8 cellular contexts compared by ENCODE assay signal in genomic region chr10:85612833-85613232, GRCh38.
DNase-seq lines count a peak whose midpoint lies in the region; ATAC-seq, FAIRE-seq and TF ChIP-seq lines count a peak whose summit lies in the region.

No MANE protein-coding gene starts in this region.

- H3K9me2 ChIP-seq in SK-N-SH: no peaks in the 10 kb centered on the region

- H3K79me2 ChIP-seq in GM12878 (ENCODE audit: control insufficient read depth, insufficient read depth, low read length) (no peaks in the 10 kb centered on the region), SK-N-SH (ENCODE audit: insufficient read depth) (no peaks in the 10 kb centered on the region)

- TF ChIP-seq RAD21 in GM12878 (IDR thresholded peaks at IDR 0.05; ENCODE audit: insufficient read depth, low read depth, low read length) (no peak), SK-N-SH (IDR thresholded peaks at IDR 0.05; ENCODE audit: low read length) (no peak)

- no peak overlapping the region for H3K27ac ChIP-seq in AG04450 (ENCODE audit: low read depth, low read length)
- H3K27ac ChIP-seq in GM12878 (ENCODE audit: control insufficient read depth, insufficient read depth): no peak overlapping the region
- H3K27ac ChIP-seq in SK-N-SH (ENCODE audit: low read depth in 2 of 2, low read length in 1 of 2): no peak overlapping the region

- TF ChIP-seq EP300 in GM12878 (IDR thresholded peaks at IDR 0.05; ENCODE audit: borderline replicate concordance in 1 of 2, control insufficient read depth in 1 of 2, low read depth in 2 of 2, low read length in 2 of 2): no peak
- no peak for TF ChIP-seq EP300 in SK-N-SH (IDR thresholded peaks at IDR 0.05; ENCODE audit: borderline replicate concordance in 1 of 2, low read depth in 1 of 2, low read length in 1 of 2)

- H3K9me3 ChIP-seq in AG04450 (ENCODE audit: control insufficient read depth, insufficient read depth, low read length): peaks cover 54% of the 10 kb centered on the region
- no peaks in the 10 kb centered on the region for H3K9me3 ChIP-seq in GM12878 (replicated peaks; ENCODE audit: control insufficient read depth, insufficient read depth, low read length)
- no peaks in the 10 kb centered on the region for H3K9me3 ChIP-seq in SK-N-SH

- H3F3A ChIP-seq in SK-N-SH (replicated peaks; ENCODE audit: insufficient read depth): no peaks in the 10 kb centered on the region

- BruUV-seq in GM12878 (replicated peaks; lab: Mats Ljungman, UMichigan): no TSS peak

- RAD21 ChIA-PET in GM12878 (lab: Charles Lee; ENCODE audit: unreplicated experiment): no interaction called here

- ATAC-seq in GM18909 (IDR thresholded peaks at IDR 0.05; ENCODE audit: poor library complexity, unreplicated experiment) (peak; percentile 46), HG03135 (IDR thresholded peaks at IDR 0.05; ENCODE audit: unreplicated experiment) (peak; percentile 73), GM12878 (peak; percentile 89)

- WGBS in GM12878 (ENCODE audit: insufficient coverage, insufficient replicate concordance, low lambda C conversion rate, missing lambda C conversion rate): 16% methylated on average over 6 of the region's 6 CpGs
- 15% methylated on average over 6 of the region's 6 CpGs for WGBS in SK-N-SH (ENCODE audit: low lambda C conversion rate)

- FAIRE-seq in GM12878 (lab: Jason Lieb, UNC): no peak

- H3K4me1 ChIP-seq in GM12878 (ENCODE audit: control insufficient read depth, insufficient read depth, low read length): peaks cover 10% of the 10 kb centered on the region
- H3K4me1 ChIP-seq in SK-N-SH (ENCODE audit: control insufficient read depth in 1 of 2, insufficient read depth in 2 of 2, low read depth in 1 of 2, low read length in 1 of 2): no peaks in the 10 kb centered on the region

- intact Hi-C loops in GM12878 (cut with micrococcal nuclease; ENCODE audit: unreplicated experiment): no loop called here

- TF ChIP-seq CTCF in AG04450 (IDR thresholded peaks at IDR 0.05; ENCODE audit: low read depth, low read length): 0 out of 2 replicates have a peak, but pooled peaks have one; percentile 2
- TF ChIP-seq CTCF in GM12878 (IDR thresholded peaks at IDR 0.05 in 2 of 3, conservative IDR thresholded peaks at IDR 0.05 in 1 of 3; ENCODE audit: control insufficient read depth in 2 of 3, extremely low read depth in 1 of 3, insufficient read depth in 1 of 3, low read depth in 3 of 3, low read length in 3 of 3): peak in 2 of 3 experiments; percentile 31 to 40; a peak in 3 of 6 replicates
- TF ChIP-seq CTCF in SK-N-SH (IDR thresholded peaks at IDR 0.05): no peak

- no peak overlapping the region for H3K4me2 ChIP-seq in GM12878 (ENCODE audit: control insufficient read depth, insufficient read depth)
- no peak overlapping the region for H3K4me2 ChIP-seq in SK-N-SH

- H3K9ac ChIP-seq in GM12878 (ENCODE audit: control insufficient read depth, insufficient read depth, low read length): no peak overlapping the region
- no peak overlapping the region for H3K9ac ChIP-seq in SK-N-SH

- POLR2A ChIA-PET in AG04450 (lab: Yijun Ruan, JAX): no interaction called here
- POLR2A ChIA-PET in GM12878 (lab: Charles Lee): no interaction called here
- POLR2A ChIA-PET in SK-N-SH (lab: Yijun Ruan, JAX): no interaction called here

- no peak for DNase-seq in AG04450 (ENCODE audit: low read depth, low spot score)
- no peak for DNase-seq in GM12878 (ENCODE audit: low read depth, low spot score)
- DNase-seq in SK-N-SH: no peak
- no peak for DNase-seq in inferior parietal cortex (ENCODE audit: extremely low spot score)
- no peak for DNase-seq in NCI-H2171 (lab: John Stamatoyannopoulos, UW)
- DNase-seq in dedifferentiated amniotic fluid mesenchymal stem cell (ENCODE audit: extremely low spot score): no peak

- in situ Hi-C loops in GM12878 (cut with MboI): no loop called here

- H3K36me3 ChIP-seq in GM12878 (ENCODE audit: control insufficient read depth in 2 of 2, insufficient read depth in 2 of 2, low read length in 1 of 2) (no peaks in the 10 kb centered on the region), SK-N-SH (replicated peaks in 1 of 2; ENCODE audit: control insufficient read depth in 1 of 2, insufficient read depth in 2 of 2, low read length in 1 of 2) (no peaks in the 10 kb centered on the region)

- no peaks in the 10 kb centered on the region for H3K27me3 ChIP-seq in AG04450 (ENCODE audit: control insufficient read depth, insufficient read depth, low read length)
- H3K27me3 ChIP-seq in GM12878 (replicated peaks in 1 of 2; ENCODE audit: control insufficient read depth in 2 of 2, insufficient read depth in 2 of 2, low read length in 1 of 2): no peaks in the 10 kb centered on the region
- no peaks in the 10 kb centered on the region for H3K27me3 ChIP-seq in SK-N-SH (ENCODE audit: insufficient read depth)

- no peak for TF ChIP-seq POLR2A in GM12878 (IDR thresholded peaks at IDR 0.05; ENCODE audit: low read depth, low read length)

- H3K4me3 ChIP-seq in AG04450 (ENCODE audit: low read depth, low read length) (no peak overlapping the region), GM12878 (no peak overlapping the region), SK-N-SH (ENCODE audit: low read depth in 2 of 2, low read length in 1 of 2) (no peak overlapping the region)

- CTCF ChIA-PET in AG04450 (lab: Charles Lee): no interaction called here
- CTCF ChIA-PET in GM12878 (lab: Yijun Ruan, JAX): no interaction called here
- CTCF ChIA-PET in SK-N-SH (lab: Yijun Ruan, JAX): interaction anchor here (1.5 kb wide), 1 partner anchor 10 kb away, joined by 4 read pairs; no protein-coding TSS in a partner anchor

- H2AFZ ChIP-seq in GM12878 (ENCODE audit: control insufficient read depth, low read depth, low read length) (no peak overlapping the region), SK-N-SH (ENCODE audit: low read depth) (no peak overlapping the region)

- H4K20me1 ChIP-seq in GM12878 (ENCODE audit: control insufficient read depth, insufficient read depth): no peaks in the 10 kb centered on the region
- no peaks in the 10 kb centered on the region for H4K20me1 ChIP-seq in SK-N-SH (ENCODE audit: insufficient read depth)

- SMC1A ChIA-PET in GM12878 (lab: Charles Lee; ENCODE audit: uncharacterized antibody, unreplicated experiment): interaction anchor here (1.0 kb wide), 1 partner anchor 18 kb away, joined by 3 read pairs; no protein-coding TSS in a partner anchor

TF ChIP-seq in GM12878, 131 proteins besides CTCF, POLR2A, EP300 and RAD21 (continues in another document):
- TF ChIP-seq EZH2 (IDR thresholded peaks at IDR 0.05; ENCODE audit: borderline replicate concordance, control insufficient read depth, low read depth, low read length) (no peak), CREM (IDR thresholded peaks at IDR 0.05; ENCODE audit: low read depth) (no peak), YY1 (IDR thresholded peaks at IDR 0.05; ENCODE audit: low read depth, low read length) (no peak), STAT1 (conservative IDR thresholded peaks at IDR 0.05) (no peak), RB1 (IDR thresholded peaks at IDR 0.05; ENCODE audit: borderline replicate concordance) (no peak), NR2F1 (conservative IDR thresholded peaks at IDR 0.05) (no peak)

TF ChIP-seq in SK-N-SH, 30 proteins besides CTCF, POLR2A, EP300 and RAD21:
- TF ChIP-seq MEF2A (IDR thresholded peaks at IDR 0.05; ENCODE audit: borderline replicate concordance, low read depth) (no peak), MXI1 (IDR thresholded peaks at IDR 0.05; ENCODE audit: low read depth, low read length) (no peak), RXRA (IDR thresholded peaks at IDR 0.05; ENCODE audit: borderline replicate concordance, low read depth) (no peak), TCF12 (IDR thresholded peaks at IDR 0.05) (no peak), CHD2 (IDR thresholded peaks at IDR 0.05; ENCODE audit: low read length, partially characterized antibody) (no peak), POLR2AphosphoS5 (IDR thresholded peaks at IDR 0.05; ENCODE audit: low read depth, low read length) (no peak), USF2 (IDR thresholded peaks at IDR 0.05; ENCODE audit: borderline replicate concordance, low read depth, low read length) (no peak), SIN3A (IDR thresholded peaks at IDR 0.05; ENCODE audit: borderline replicate concordance, low read depth, low read length) (no peak)
- TF ChIP-seq, protein P1, sequence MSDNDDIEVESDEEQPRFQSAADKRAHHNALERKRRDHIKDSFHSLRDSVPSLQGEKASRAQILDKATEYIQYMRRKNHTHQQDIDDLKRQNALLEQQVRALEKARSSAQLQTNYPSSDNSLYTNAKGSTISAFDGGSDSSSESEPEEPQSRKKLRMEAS (IDR thresholded peaks at IDR 0.05; ENCODE audit: low read depth): no peak
